In the genomic region with DNA sequence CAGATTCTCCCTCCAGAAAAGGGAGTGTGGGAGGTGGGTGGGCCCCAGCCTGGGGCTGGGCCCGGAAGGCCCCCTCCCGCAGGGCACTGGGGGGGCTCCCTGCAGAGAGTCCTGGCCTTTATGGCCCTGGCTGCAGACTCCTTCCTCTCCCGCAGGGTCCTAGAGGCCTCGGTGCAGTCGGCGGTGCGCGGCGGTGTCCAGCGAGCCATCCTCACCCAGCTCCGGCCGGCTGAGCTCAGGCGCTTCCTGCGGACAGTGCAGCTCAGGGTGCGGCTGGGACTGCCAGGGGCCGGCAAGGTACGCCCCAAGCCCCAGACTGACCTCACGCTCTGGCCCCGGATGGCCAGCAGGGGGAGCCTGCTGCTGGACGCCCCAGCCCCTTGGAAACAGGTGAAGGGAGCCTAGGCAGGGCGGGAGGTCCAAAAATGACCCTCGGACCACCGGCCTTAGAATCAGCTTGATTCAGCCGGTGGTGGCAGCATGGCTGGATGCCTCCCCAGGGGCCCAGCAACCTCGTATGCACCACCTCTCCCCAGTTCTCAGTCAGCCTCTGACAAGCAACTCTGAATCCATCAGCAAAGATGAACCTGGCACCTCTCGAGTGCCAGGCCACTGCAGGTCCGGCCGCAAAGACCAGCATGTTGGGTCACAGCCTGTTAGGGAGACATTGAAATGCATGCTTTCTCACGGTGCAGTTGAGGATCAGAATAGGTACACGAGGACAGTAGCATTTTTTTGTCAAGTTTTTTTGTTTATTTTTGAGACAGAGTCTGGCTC, we compare ENCODE assay signal across 8 cellular contexts. TPM values are rescaled to one million over a fixed set of nuclear protein-coding genes. Genes with fewer than 3 reads are reported as not detected.
DNase-seq lines count a peak whose midpoint lies in the region; ATAC-seq and TF ChIP-seq lines count a peak whose summit lies in the region.

No MANE protein-coding gene starts in this region.

- H3K27ac Mint-ChIP-seq in T-helper 17 cell, result no peak overlapping the region

- no peaks in the 10 kb centered on the region for H3K4me1 Mint-ChIP-seq in T-helper 17 cell

- H3K36me3 ChIP-seq in DOHH2 (ENCODE audit: control insufficient read depth, low read length), result 0 out of 2 replicates have a peak, but pooled peaks cover 5% of the 10 kb centered on the region

- DNase-seq in T-helper 17 cell (peak in 2 of 3 donors; percentile 23 to 37), cerebellar cortex (ENCODE audit: low spot score) (peak; percentile 59), kidney glomerular epithelial cell (lab: John Stamatoyannopoulos, UW) (peak; percentile 30), NK-92 (lab: John Stamatoyannopoulos, UW; ENCODE audit: unreplicated experiment) (no peak)
- peak; percentile 52 to 59 for DNase-seq in stimulated activated CD4-positive, alpha-beta T cell treated with anti-CD3 and anti-CD28 coated beads, Interleukin-2, amount 100 ng/mL, for 24 hours

- no peaks in the 10 kb centered on the region for H3K9me3 ChIP-seq in DOHH2 (ENCODE audit: control insufficient read depth, insufficient read depth, low read length)
- no peaks in the 10 kb centered on the region for H3K9me3 ChIP-seq in T-helper 17 cell (ENCODE audit: control insufficient read depth, low read length, poor library complexity, severe bottlenecking)

- no peaks in the 10 kb centered on the region for H3K79me2 ChIP-seq in DOHH2 (ENCODE audit: control insufficient read depth, low read length)

- H3K4me2 ChIP-seq in DOHH2 (ENCODE audit: low read length), result peak overlapping the region; percentile 62

- no peaks in the 10 kb centered on the region for H4K20me1 ChIP-seq in DOHH2 (ENCODE audit: control insufficient read depth, insufficient read depth, low read depth, low read length)

- no peaks in the 10 kb centered on the region for H3K9me2 ChIP-seq in DOHH2 (replicated peaks; ENCODE audit: control insufficient read depth, low read length)

- peaks cover 2% of the 10 kb centered on the region for H3K36me3 Mint-ChIP-seq in T-helper 17 cell (ENCODE audit: low read depth)

- H3K27ac ChIP-seq in DOHH2 (ENCODE audit: low read depth, low read length), result no peak overlapping the region

- H3K27me3 ChIP-seq in DOHH2 (ENCODE audit: control insufficient read depth, low read length), result no peaks in the 10 kb centered on the region

- H3F3A ChIP-seq in DOHH2 (ENCODE audit: control insufficient read depth, insufficient read depth), result peaks cover 9% of the 10 kb centered on the region

- H3K4me1 ChIP-seq in DOHH2 (ENCODE audit: control insufficient read depth, low read length), result peaks cover 26% of the 10 kb centered on the region

- ATAC-seq in HG03135 (IDR thresholded peaks at IDR 0.05; ENCODE audit: unreplicated experiment) (peak; percentile 40), T-helper 17 cell (peak; percentile 73), GM21717 (IDR thresholded peaks at IDR 0.05; ENCODE audit: unreplicated experiment) (no peak)

- TF ChIP-seq CTCF in DOHH2 (IDR thresholded peaks at IDR 0.05; ENCODE audit: low read depth, low read length, poor library complexity, severe bottlenecking), result peak; percentile 97

- no peaks in the 10 kb centered on the region for H3K27me3 Mint-ChIP-seq in T-helper 17 cell

- peak overlapping the region; percentile 40 for H3K4me3 ChIP-seq in DOHH2 (ENCODE audit: low read length)

- peak overlapping the region; percentile 9 for H3K4me3 Mint-ChIP-seq in T-helper 17 cell

RNA-seq across cellular contexts. Expression of a gene that starts 20.6 kb away (rescaled TPM):
- 10 to 100 TPM; 31.5 to 35.1 TPM for total RNA-seq in T-helper 17 cell

RNA-seq across cellular contexts. Expression of a gene that starts 20.8 kb away (rescaled TPM):
- total RNA-seq in T-helper 17 cell, result 10 to 100 TPM; 11.7 to 13.8 TPM

RNA-seq across cellular contexts. Expression of a gene that starts 23.2 kb away (rescaled TPM):
- under 1 TPM in 1 of 2 donors, not detected in 1; 0.13 TPM for total RNA-seq in T-helper 17 cell

RNA-seq across cellular contexts. Expression of a gene that starts 49.2 kb away (rescaled TPM):
- 10 to 100 TPM; 19.2 to 22.5 TPM for total RNA-seq in T-helper 17 cell
